In genomic region chr12:129571901-129572494, GRCh38 we compare ENCODE assay signal across 24 cellular contexts.
DNase-seq lines count a peak whose midpoint lies in the region; ATAC-seq and TF ChIP-seq lines count a peak whose summit lies in the region.
"Had no signal": no experiment of that assay in that cellular context is flagged by ENCODE, and none has a peak within 500 bp of the region (broad histone marks: within the 10 kb centered on the region; RNA-seq: fewer than 3 reads in every experiment).

No MANE protein-coding gene starts in this region.

- H3K4me3 Mint-ChIP-seq in endodermal cell: no peak overlapping the region
- H3K4me3 Mint-ChIP-seq: CD8-positive, alpha-beta T cell had no signal

- H2AK9ac ChIP-seq in IMR-90 (replicated peaks; ENCODE audit: low read depth, low read length, poor library complexity): no peak overlapping the region

- H3K27ac Mint-ChIP-seq in endodermal cell: peak overlapping the region; percentile 67
- H3K27ac Mint-ChIP-seq: CD8-positive, alpha-beta T cell had no signal

- H2AFZ ChIP-seq in IMR-90 (replicated peaks; ENCODE audit: low read length, poor library complexity) (peak overlapping the region; percentile 27), neuronal stem cell (ENCODE audit: low read length) (no peak overlapping the region)

- H2BK15ac ChIP-seq in IMR-90 (ENCODE audit: low read depth, low read length): no peak overlapping the region
- no peak overlapping the region for H2BK15ac ChIP-seq in neuronal stem cell (ENCODE audit: low read length)

- H3K27me3 ChIP-seq in IMR-90 (ENCODE audit: control insufficient read depth, insufficient read depth, low read length) (no peaks in the 10 kb centered on the region), endodermal cell (ENCODE audit: control insufficient read depth, insufficient read depth, low read length, poor library complexity, severe bottlenecking) (no peaks in the 10 kb centered on the region), neuronal stem cell (ENCODE audit: control insufficient read depth in 3 of 3, insufficient read depth in 3 of 3, low read depth in 1 of 3, low read length in 3 of 3) (no peaks in the 10 kb centered on the region), BE2C (no peaks in the 10 kb centered on the region)
- H3K27me3 ChIP-seq: SJSA1 had no signal

- H3K27ac ChIP-seq in IMR-90 (ENCODE audit: insufficient read depth, low read length): no peak overlapping the region
- H3K27ac ChIP-seq in endodermal cell (ENCODE audit: low read depth, low read length): no peak overlapping the region
- no peak overlapping the region for H3K27ac ChIP-seq in neuronal stem cell (replicated peaks; ENCODE audit: low read length)
- H3K27ac ChIP-seq: A549, C4-2B, SJSA1 had no signal

- no peak overlapping the region for H3K56ac ChIP-seq in IMR-90 (ENCODE audit: extremely low read depth, insufficient read depth, low read length)

- H3K9me3 Mint-ChIP-seq in endodermal cell: peaks cover 2% of the 10 kb centered on the region
- H3K9me3 Mint-ChIP-seq: CD8-positive, alpha-beta T cell had no signal

- H3K14ac ChIP-seq in IMR-90 (replicated peaks; ENCODE audit: low read depth, low read length): no peak overlapping the region
- H3K14ac ChIP-seq in neuronal stem cell (ENCODE audit: low read length): peak overlapping the region; percentile 77

- no peak overlapping the region for H3K23ac ChIP-seq in IMR-90 (ENCODE audit: low read depth, low read length)
- H3K23ac ChIP-seq in neuronal stem cell (ENCODE audit: low read depth, low read length, poor library complexity): peak overlapping the region; percentile 58

- TF ChIP-seq CTCF in IMR-90 (conservative IDR thresholded peaks at IDR 0.05; ENCODE audit: low read depth, low read length) (no peak), endodermal cell (conservative IDR thresholded peaks at IDR 0.05) (no peak), BE2C (IDR thresholded peaks at IDR 0.05; ENCODE audit: low read depth, low read length) (no peak)

- no peak for TF ChIP-seq RAD21 in IMR-90 (IDR thresholded peaks at IDR 0.05; ENCODE audit: low read length)

- H4K91ac ChIP-seq in IMR-90 (ENCODE audit: insufficient read depth, low read depth, low read length): no peak overlapping the region
- H4K91ac ChIP-seq in neuronal stem cell (ENCODE audit: low read depth, low read length, poor library complexity): no peak overlapping the region

- H3K9me3 ChIP-seq in IMR-90 (ENCODE audit: control insufficient read depth, insufficient read depth, low read length): peaks cover 25% of the 10 kb centered on the region
- no peaks in the 10 kb centered on the region for H3K9me3 ChIP-seq in endodermal cell (ENCODE audit: control insufficient read depth, low read length)
- no peaks in the 10 kb centered on the region for H3K9me3 ChIP-seq in neuronal stem cell (replicated peaks in 1 of 2; ENCODE audit: control insufficient read depth in 2 of 2, insufficient read depth in 1 of 2, low read depth in 1 of 2, low read length in 2 of 2)
- no peaks in the 10 kb centered on the region; the same call in none of the 2 replicates for H3K9me3 ChIP-seq in BE2C
- H3K9me3 ChIP-seq: A549, Caco-2, MG63, SJSA1 had no signal

- H3K18ac ChIP-seq in IMR-90 (ENCODE audit: low read depth, low read length): no peak overlapping the region
- no peak overlapping the region for H3K18ac ChIP-seq in neuronal stem cell (ENCODE audit: low read length)

- no peaks in the 10 kb centered on the region for H3K79me1 ChIP-seq in IMR-90 (ENCODE audit: low read depth in 1 of 2, low read length in 2 of 2)
- H3K79me1 ChIP-seq in neuronal stem cell (ENCODE audit: low read depth, low read length): no peaks in the 10 kb centered on the region

- H2AK5ac ChIP-seq in IMR-90 (ENCODE audit: low read depth, low read length) (no peak overlapping the region), neuronal stem cell (ENCODE audit: low read depth, low read length) (no peak overlapping the region)

- ATAC-seq in IMR-90 (ENCODE audit: low read depth): no peak
- ATAC-seq: A549; CD8-positive, alpha-beta T cell; PC-3; Right ventricle myocardium inferior had no signal

- no peak overlapping the region for H3K9ac ChIP-seq in IMR-90 (ENCODE audit: low read depth, low read length)
- H3K9ac ChIP-seq in endodermal cell (ENCODE audit: extremely low read depth, low read length, poor library complexity, severe bottlenecking): no peak overlapping the region
- no peak overlapping the region for H3K9ac ChIP-seq in neuronal stem cell (ENCODE audit: low read depth, low read length, poor library complexity)

- dilution Hi-C loops in IMR-90 (cut with HindIII; ENCODE audit: low sequenced_read_pairs, unreplicated experiment): no loop called here

- H3K36me3 ChIP-seq in IMR-90 (ENCODE audit: control insufficient read depth, insufficient read depth, low read length): no peaks in the 10 kb centered on the region
- no peaks in the 10 kb centered on the region for H3K36me3 ChIP-seq in endodermal cell (ENCODE audit: control insufficient read depth, insufficient read depth, low read length)
- no peaks in the 10 kb centered on the region for H3K36me3 ChIP-seq in neuronal stem cell (replicated peaks in 1 of 2; ENCODE audit: control insufficient read depth in 2 of 2, insufficient read depth in 2 of 2, low read length in 2 of 2)
- H3K36me3 ChIP-seq in BE2C: no peaks in the 10 kb centered on the region
- H3K36me3 ChIP-seq: MG63, SJSA1 had no signal

- H4K20me1 ChIP-seq in IMR-90 (ENCODE audit: insufficient read depth, low read length): no peaks in the 10 kb centered on the region

- peaks cover 5% of the 10 kb centered on the region for H3K4me1 Mint-ChIP-seq in endodermal cell

- DNase-seq in Daoy (ENCODE audit: low read depth) (peak; percentile 42), IMR-90 (no peak), endodermal cell (peak; percentile 71), neuronal stem cell (ENCODE audit: low spot score) (no peak), AG20443 (ENCODE audit: low spot score) (no peak), HK-2 (ENCODE audit: unreplicated experiment) (no peak), BE2C (no peak)
- DNase-seq: Caco-2; CD8-positive, alpha-beta T cell; DMS 273 treated with DMSO at 0.1 percent for 48 hours; DND-41; KG1; MG63; NCI-H1105 treated with DMSO at 0.1 percent for 48 hours; NCI-H146; NCI-H1930; NCI-H2227 treated with DMSO at 0.1 percent for 48 hours; NCI-H774; NK-92 treated with Interleukin-12 subunit alpha and Interleukin-12 subunit beta, amount 100 ng/mL, for 24 hours; PC-3 had no signal

- H4K5ac ChIP-seq in IMR-90 (ENCODE audit: low read depth, low read length): no peak overlapping the region

- no peak overlapping the region for H2BK20ac ChIP-seq in IMR-90 (ENCODE audit: low read depth, low read length)

- H3K36me3 Mint-ChIP-seq in endodermal cell (ENCODE audit: low read depth): no peaks in the 10 kb centered on the region
- H3K36me3 Mint-ChIP-seq: CD8-positive, alpha-beta T cell had no signal

- in situ Hi-C loops in IMR-90 (cut with MboI; ENCODE audit: low sequenced_read_pairs): no loop called here

- no peak overlapping the region for H3K4me3 ChIP-seq in IMR-90 (ENCODE audit: insufficient read depth, low read depth, low read length)
- no peak overlapping the region for H3K4me3 ChIP-seq in endodermal cell (ENCODE audit: low read length)
- H3K4me3 ChIP-seq in neuronal stem cell (ENCODE audit: low read length in 2 of 2): no peak overlapping the region
- no peak overlapping the region for H3K4me3 ChIP-seq in BE2C (ENCODE audit: low read depth, low read length)
- H3K4me3 ChIP-seq: A549, MG63, SJSA1 had no signal

- no peak overlapping the region for H4K8ac ChIP-seq in IMR-90 (ENCODE audit: low read depth in 2 of 2, low read length in 2 of 2)
- H4K8ac ChIP-seq in neuronal stem cell (ENCODE audit: low read depth, low read length): no peak overlapping the region

- WGBS in IMR-90 (ENCODE audit: extremely low coverage in 2 of 2, insufficient read length in 1 of 2), 2 experiments: 60% methylated on average over 1 of the region's 17 CpGs; no CpG with 5 or more reads in 1 of the 2 experiments
- WGBS in endodermal cell (ENCODE audit: insufficient coverage in 1 of 2, insufficient read length in 1 of 2), 2 experiments: 81 to 82% methylated on average over 13 to 17 of the region's 17 CpGs
- no CpG with 5 or more reads among the region's 17 CpGs for WGBS in neuronal stem cell (ENCODE audit: extremely low coverage in 2 of 2, insufficient read length in 2 of 2, insufficient replicate concordance in 1 of 2), 2 donors

- H3K4me1 ChIP-seq in IMR-90 (ENCODE audit: control insufficient read depth, insufficient read depth, low read length): no peaks in the 10 kb centered on the region
- no peaks in the 10 kb centered on the region for H3K4me1 ChIP-seq in endodermal cell (ENCODE audit: control insufficient read depth, insufficient read depth, low read length)
- no peaks in the 10 kb centered on the region for H3K4me1 ChIP-seq in neuronal stem cell (ENCODE audit: control insufficient read depth in 2 of 2, insufficient read depth in 1 of 2, low read depth in 1 of 2, low read length in 2 of 2)
- H3K4me1 ChIP-seq in BE2C: no peaks in the 10 kb centered on the region
- H3K4me1 ChIP-seq: A549, Caco-2, SJSA1 had no signal

- no peak overlapping the region for H2BK12ac ChIP-seq in neuronal stem cell (ENCODE audit: low read length)

- CTCF ChIA-PET in IMR-90 (lab: Yijun Ruan, JAX): no interaction called here

- no peaks in the 10 kb centered on the region for H3K9me1 ChIP-seq in IMR-90 (ENCODE audit: insufficient read depth, low read length)

- no TSS peak for BruUV-seq in IMR-90 (replicated peaks; lab: Mats Ljungman, UMichigan)

- POLR2A ChIA-PET in IMR-90 (lab: Charles Lee; ENCODE audit: unreplicated experiment): no interaction called here

- H2BK120ac ChIP-seq in IMR-90 (ENCODE audit: low read depth, low read length) (no peak overlapping the region), neuronal stem cell (ENCODE audit: low read depth, low read length) (peak overlapping the region; percentile 22)

- H3K27me3 Mint-ChIP-seq in endodermal cell (ENCODE audit: insufficient read depth): no peaks in the 10 kb centered on the region

- TF ChIP-seq POLR2A in IMR-90 (IDR thresholded peaks at IDR 0.05; ENCODE audit: low read depth, low read length): no peak

- H3K4me2 ChIP-seq in IMR-90 (ENCODE audit: low read depth, low read length) (no peak overlapping the region), neuronal stem cell (ENCODE audit: insufficient read depth, low read length, poor library complexity, severe bottlenecking) (no peak overlapping the region)
- H3K4me2 ChIP-seq: A549 had no signal

- intact Hi-C loops in IMR-90 (cut with micrococcal nuclease): no loop called here

- H2BK5ac ChIP-seq in IMR-90 (ENCODE audit: low read depth, low read length, poor library complexity, severe bottlenecking) (no peak overlapping the region), neuronal stem cell (ENCODE audit: low read length) (no peak overlapping the region)

- H3K4ac ChIP-seq in IMR-90 (ENCODE audit: low read depth, low read length): no peak overlapping the region
- no peak overlapping the region for H3K4ac ChIP-seq in neuronal stem cell (ENCODE audit: low read length)

TF ChIP-seq in IMR-90, 13 proteins besides CTCF, POLR2A, EP300 and RAD21 (continues in another document):
- TF ChIP-seq CEBPB (IDR thresholded peaks at IDR 0.05; ENCODE audit: low read depth, low read length) (no peak), MAFK (IDR thresholded peaks at IDR 0.05; ENCODE audit: low read depth, low read length) (no peak), MAZ (IDR thresholded peaks at IDR 0.05; ENCODE audit: borderline replicate concordance, low read depth, low read length) (no peak), RFX5 (IDR thresholded peaks at IDR 0.05; ENCODE audit: low read depth, low read length) (no peak), BHLHE40 (IDR thresholded peaks at IDR 0.05; ENCODE audit: low read depth, low read length) (no peak)

Comparison
In these comparisons a context has a peak if more than half of its experiments do, and no peak if none do; other contexts are left out.
1. DNase-seq: peak in Daoy (single experiment) and endodermal cell (single experiment); none in IMR-90 (single experiment), neuronal stem cell (single experiment), AG20443 (single experiment), HK-2 (single experiment) and BE2C (single experiment).